Comparison of ENCODE assay signal across 8 cellular contexts in genomic region chr6:45421700-45422540, GRCh38. TPM values are rescaled to one million over a fixed set of nuclear protein-coding genes. Genes with fewer than 3 reads are reported as not detected.
DNase-seq lines count a peak whose midpoint lies in the region; ATAC-seq and TF ChIP-seq lines count a peak whose summit lies in the region.

No MANE protein-coding gene starts in this region.

- no peak overlapping the region for H2BK120ac ChIP-seq in mesendoderm (ENCODE audit: low read depth, low read length)

- peak; percentile 38 for ATAC-seq in activated CD8-positive, alpha-beta T cell treated with anti-CD3 and anti-CD28 coated beads, Interleukin-2, amount 10 ng/mL, durations not matched to agents 7 days and 5 days
- no peak for ATAC-seq in HG03354 (IDR thresholded peaks at IDR 0.05; ENCODE audit: poor library complexity, severe bottlenecking, unreplicated experiment)

- H3K27me3 Mint-ChIP-seq in activated CD8-positive, alpha-beta T cell treated with anti-CD3 and anti-CD28 coated beads, Interleukin-2, amount 10 ng/mL, durations not matched to agents 7 days and 5 days (ENCODE audit: low read depth): peaks cover 38% of the 10 kb centered on the region
- peaks cover 92% of the 10 kb centered on the region for H3K27me3 Mint-ChIP-seq in endodermal cell (ENCODE audit: insufficient read depth)

- H3K23ac ChIP-seq in mesendoderm (ENCODE audit: low read length): no peak overlapping the region

- peak overlapping the region; percentile 88 for H3K4me3 Mint-ChIP-seq in activated CD8-positive, alpha-beta T cell treated with anti-CD3 and anti-CD28 coated beads, Interleukin-2, amount 10 ng/mL, durations not matched to agents 7 days and 5 days
- peak overlapping the region; percentile 69 for H3K4me3 Mint-ChIP-seq in endodermal cell

- H3K56ac ChIP-seq in mesendoderm (ENCODE audit: low read length): peak overlapping the region; percentile 80

- peaks cover 37% of the 10 kb centered on the region for H3K4me1 Mint-ChIP-seq in activated CD8-positive, alpha-beta T cell treated with anti-CD3 and anti-CD28 coated beads, Interleukin-2, amount 10 ng/mL, durations not matched to agents 7 days and 5 days (ENCODE audit: low read depth)
- H3K4me1 Mint-ChIP-seq in endodermal cell: peaks cover 27% of the 10 kb centered on the region

- H3K18ac ChIP-seq in mesendoderm (ENCODE audit: low read length): peak overlapping the region; percentile 62

- WGBS in endodermal cell (ENCODE audit: insufficient coverage in 1 of 2, insufficient read length in 1 of 2), 2 experiments: 0% methylated on average over 24 to 83 of the region's 83 CpGs
- WGBS in mesendoderm (ENCODE audit: extremely low coverage, insufficient coverage, low lambda C conversion rate): no CpG with 5 or more reads among the region's 83 CpGs

- POLR2A ChIA-PET in activated CD8-positive, alpha-beta T cell treated with anti-CD3 and anti-CD28 coated beads, Interleukin-2, amount 10 ng/mL, durations not matched to agents 7 days and 5 days (lab: Charles Lee): interaction anchor here (0.6 to 1.2 kb wide), 3 partner anchors 43 to 266 kb away, joined by 3 read pairs; no protein-coding TSS in a partner anchor

- peak; percentile 28 to 51 for DNase-seq in NCI-H2081 (lab: John Stamatoyannopoulos, UW)
- no peak for DNase-seq in NCI-H2081 treated with DMSO at 0.1 percent for 48 hours (lab: John Stamatoyannopoulos, UW)
- DNase-seq in NCI-H526 (lab: John Stamatoyannopoulos, UW): peak; percentile 68 to 91
- peak; percentile 57 for DNase-seq in activated CD8-positive, alpha-beta T cell treated with anti-CD3 and anti-CD28 coated beads, Interleukin-2, amount 10 ng/mL, durations not matched to agents 7 days and 5 days
- peak; percentile 79 for DNase-seq in endodermal cell
- peak; percentile 55 for DNase-seq in mesendoderm
- DNase-seq in stimulated activated CD8-positive, alpha-beta memory T cell treated with anti-CD3 and anti-CD28 coated beads, Interleukin-2, amount 100 ng/mL, for 48 hours (ENCODE audit: low read depth in 2 of 2): peak; percentile 44 to 48

- H4K8ac ChIP-seq in mesendoderm (ENCODE audit: low read depth, low read length): no peak overlapping the region

- H3K27ac ChIP-seq in endodermal cell (ENCODE audit: low read depth, low read length) (no peak overlapping the region), mesendoderm (ENCODE audit: low read depth, low read length) (peak overlapping the region; percentile 11)

- H3K36me3 ChIP-seq in endodermal cell (ENCODE audit: control insufficient read depth, insufficient read depth, low read length) (no peaks in the 10 kb centered on the region), mesendoderm (ENCODE audit: control insufficient read depth, insufficient read depth, low read length) (no peaks in the 10 kb centered on the region)

- H3K27ac Mint-ChIP-seq in activated CD8-positive, alpha-beta T cell treated with anti-CD3 and anti-CD28 coated beads, Interleukin-2, amount 10 ng/mL, durations not matched to agents 7 days and 5 days: peak overlapping the region; percentile 82
- no peak overlapping the region for H3K27ac Mint-ChIP-seq in endodermal cell

- H3K4me1 ChIP-seq in endodermal cell (ENCODE audit: control insufficient read depth, insufficient read depth, low read length) (no peaks in the 10 kb centered on the region), mesendoderm (ENCODE audit: control insufficient read depth, low read depth, low read length) (peaks cover 3% of the 10 kb centered on the region)

- no peak overlapping the region for H2BK15ac ChIP-seq in mesendoderm (replicated peaks; ENCODE audit: low read depth)

- peak overlapping the region; percentile 96 for H3K4me2 ChIP-seq in mesendoderm (ENCODE audit: low read length)

- no peaks in the 10 kb centered on the region for H3K9me3 ChIP-seq in endodermal cell (ENCODE audit: control insufficient read depth, low read length)

- H3K9ac ChIP-seq in endodermal cell (ENCODE audit: extremely low read depth, low read length, poor library complexity, severe bottlenecking) (no peak overlapping the region), mesendoderm (ENCODE audit: low read length) (peak overlapping the region; percentile 59)

- no peaks in the 10 kb centered on the region for H3K79me1 ChIP-seq in mesendoderm (ENCODE audit: low read length)

- peak overlapping the region; percentile 81 for H3K4me3 ChIP-seq in endodermal cell (ENCODE audit: low read length)
- peak overlapping the region; percentile 50 for H3K4me3 ChIP-seq in mesendoderm (ENCODE audit: low read length)

- CTCF ChIA-PET in activated CD8-positive, alpha-beta T cell treated with anti-CD3 and anti-CD28 coated beads, Interleukin-2, amount 10 ng/mL, durations not matched to agents 7 days and 5 days (lab: Charles Lee): interaction anchor here (0.9 to 4.5 kb wide), 11 partner anchors 13 to 828 kb away, joined by 3 to 27 read pairs (median 4); partner anchors contain the start of gene SUPT3H

- H3K36me3 Mint-ChIP-seq in activated CD8-positive, alpha-beta T cell treated with anti-CD3 and anti-CD28 coated beads, Interleukin-2, amount 10 ng/mL, durations not matched to agents 7 days and 5 days (ENCODE audit: low read depth): peaks cover 2% of the 10 kb centered on the region
- H3K36me3 Mint-ChIP-seq in endodermal cell (ENCODE audit: low read depth): no peaks in the 10 kb centered on the region

- H3K4ac ChIP-seq in mesendoderm (ENCODE audit: low read depth, low read length): no peak overlapping the region

- no peak overlapping the region for H2BK5ac ChIP-seq in mesendoderm (ENCODE audit: low read length)

- no peak overlapping the region for H2AK5ac ChIP-seq in mesendoderm (ENCODE audit: low read length)

- no peaks in the 10 kb centered on the region for H3K79me2 ChIP-seq in mesendoderm (ENCODE audit: control insufficient read depth, insufficient read depth, low read length)

- no peak for TF ChIP-seq CTCF in endodermal cell (conservative IDR thresholded peaks at IDR 0.05)

- H4K5ac ChIP-seq in mesendoderm (ENCODE audit: low read length): no peak overlapping the region

- peaks cover 91% of the 10 kb centered on the region for H3K27me3 ChIP-seq in endodermal cell (ENCODE audit: control insufficient read depth, insufficient read depth, low read length, poor library complexity, severe bottlenecking)
- peaks cover 20% of the 10 kb centered on the region for H3K27me3 ChIP-seq in mesendoderm (ENCODE audit: insufficient read depth, low read length, poor library complexity)

- H3K9me3 Mint-ChIP-seq in activated CD8-positive, alpha-beta T cell treated with anti-CD3 and anti-CD28 coated beads, Interleukin-2, amount 10 ng/mL, durations not matched to agents 7 days and 5 days (ENCODE audit: insufficient read depth): no peaks in the 10 kb centered on the region
- H3K9me3 Mint-ChIP-seq in endodermal cell: no peaks in the 10 kb centered on the region

RNA-seq across cellular contexts. Expression of gene SUPT3H, which starts 44.2 kb away (rescaled TPM):
- 1 to 10 TPM; 6.4 to 9.1 TPM for total RNA-seq in activated CD8-positive, alpha-beta T cell treated with anti-CD3 and anti-CD28 coated beads, Interleukin-2, amount 10 ng/mL, durations not matched to agents 7 days and 5 days
- 10 to 100 TPM; 32.4 to 34.7 TPM for total RNA-seq in endodermal cell
- polyA plus RNA-seq in endodermal cell (2013, experiment 1 of 2): 22.9 TPM
- 26.2 TPM for polyA plus RNA-seq in endodermal cell (2013, experiment 2 of 2)
- 18.2 TPM for polyA plus RNA-seq in mesendoderm (2013, experiment 1 of 2)
- polyA plus RNA-seq in mesendoderm (2013, experiment 2 of 2): 20.2 TPM
